Comparison of ENCODE assay signal across 8 cellular contexts in the genomic region with DNA sequence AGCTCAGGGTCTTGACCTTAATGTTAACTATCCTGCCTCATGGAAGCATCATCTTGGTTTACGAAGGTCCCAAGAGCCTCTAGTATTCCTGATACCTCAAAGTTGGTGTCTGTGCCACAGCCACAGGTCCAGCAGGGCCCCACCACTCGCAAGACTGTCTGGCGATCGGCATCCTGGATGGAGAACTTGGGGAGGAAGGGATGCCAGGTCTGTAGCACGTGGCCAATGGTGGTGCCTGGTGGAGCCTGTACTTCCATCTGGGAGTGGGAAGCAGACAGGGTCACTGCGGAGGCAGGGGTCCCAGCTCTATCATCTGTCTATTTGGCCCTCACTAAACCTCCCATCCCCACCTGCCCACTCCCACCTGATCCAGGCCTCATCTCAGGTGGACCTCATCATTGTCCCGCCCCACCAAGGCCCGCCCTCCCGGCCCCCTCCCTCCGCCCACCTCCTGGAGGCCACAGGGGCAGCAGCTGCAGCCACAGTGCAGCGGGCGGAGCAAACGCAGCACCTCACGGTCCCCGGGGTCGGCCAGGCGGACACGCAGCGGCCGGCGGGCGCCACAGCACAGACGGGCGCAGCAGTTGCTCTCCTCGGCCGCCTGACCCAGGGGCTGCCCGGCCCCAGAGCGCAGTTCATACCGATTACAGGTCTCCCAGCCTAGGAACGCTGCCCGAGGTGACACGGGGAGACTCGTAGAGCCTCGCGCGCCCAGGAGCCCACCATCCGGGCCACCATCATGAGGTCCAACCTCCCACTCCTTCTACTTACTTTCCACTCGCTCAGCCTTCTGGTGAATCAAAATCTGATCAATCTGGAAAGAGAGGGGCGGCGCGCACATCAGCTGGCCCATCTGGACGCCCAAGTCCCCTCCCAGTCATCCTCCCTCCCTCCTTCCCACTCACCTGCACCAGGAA. TPM values are rescaled to one million over a fixed set of nuclear protein-coding genes. Genes with fewer than 3 reads are reported as not detected.
A peak's percentile ranks its signal among the peaks of the same experiment; 100 is the strongest.
DNase-seq lines count a peak whose midpoint lies in the region; ATAC-seq and TF ChIP-seq lines count a peak whose summit lies in the region.

No MANE protein-coding gene starts in this region.

- intact Hi-C loops in CD4-positive, alpha-beta memory T cell (cut with micrococcal nuclease): loop anchor here (5.0 kb wide), 1 partner anchor 41 kb away; the partner anchor contains the start of gene KCTD11
- intact Hi-C loops in PC-3 (cut with micrococcal nuclease): no loop called here

- peak overlapping the region; percentile 93 to 97 (median 96) for H3K4me3 Mint-ChIP-seq in CD4-positive, alpha-beta memory T cell

- H3K9me3 ChIP-seq in CD4-positive, alpha-beta memory T cell (ENCODE audit: control insufficient read depth in 1 of 2, low read length in 2 of 2): no peaks in the 10 kb centered on the region
- H3K9me3 ChIP-seq in PC-3 (ENCODE audit: low read length) (no peaks in the 10 kb centered on the region), neuronal stem cell (replicated peaks in 1 of 2; ENCODE audit: control insufficient read depth in 2 of 2, insufficient read depth in 1 of 2, low read depth in 1 of 2, low read length in 2 of 2) (peaks cover 0 to 1% of the 10 kb centered on the region in 2 donors)

- no peaks in the 10 kb centered on the region for H3K27me3 Mint-ChIP-seq in CD4-positive, alpha-beta memory T cell

- peaks cover 12 to 47% (median 33%) of the 10 kb centered on the region in 4 donors for H3K4me1 Mint-ChIP-seq in CD4-positive, alpha-beta memory T cell

- ATAC-seq in PC-3 (no peak), HG03432 (IDR thresholded peaks at IDR 0.05; ENCODE audit: unreplicated experiment) (no peak)

- no peak overlapping the region for H3K4ac ChIP-seq in neuronal stem cell (ENCODE audit: low read length)

- no TSS peak for BruUV-seq in PC-3 (replicated peaks; lab: Mats Ljungman, UMichigan)

- no peaks in the 10 kb centered on the region for H3K79me1 ChIP-seq in neuronal stem cell (ENCODE audit: low read depth, low read length)

- peak overlapping the region; percentile 21 for H3K23ac ChIP-seq in neuronal stem cell (ENCODE audit: low read depth, low read length, poor library complexity)

- H2AFZ ChIP-seq in PC-3 (ENCODE audit: low read length) (no peak overlapping the region), neuronal stem cell (ENCODE audit: low read length) (no peak overlapping the region)

- H3K36me3 ChIP-seq in CD4-positive, alpha-beta memory T cell (ENCODE audit: insufficient read depth, low read length): peaks cover 42% of the 10 kb centered on the region
- H3K36me3 ChIP-seq in PC-3 (ENCODE audit: low read depth, low read length): no peaks in the 10 kb centered on the region; the same call in 1 of the 2 replicates
- H3K36me3 ChIP-seq in neuronal stem cell (replicated peaks in 1 of 2; ENCODE audit: control insufficient read depth in 2 of 2, insufficient read depth in 2 of 2, low read length in 2 of 2): peaks cover 13 to 38% of the 10 kb centered on the region in 2 donors

- peaks cover 48% of the 10 kb centered on the region for H3K4me1 ChIP-seq in CD4-positive, alpha-beta memory T cell (ENCODE audit: insufficient read depth, low read length)
- H3K4me1 ChIP-seq in PC-3 (ENCODE audit: insufficient read depth, low read length): peaks cover 4% of the 10 kb centered on the region; the same call in 1 of the 2 replicates
- peaks cover 3 to 7% of the 10 kb centered on the region in 2 donors for H3K4me1 ChIP-seq in neuronal stem cell (ENCODE audit: control insufficient read depth in 2 of 2, insufficient read depth in 1 of 2, low read depth in 1 of 2, low read length in 2 of 2)

- no peak overlapping the region for H4K8ac ChIP-seq in neuronal stem cell (ENCODE audit: low read depth, low read length)

- H2BK120ac ChIP-seq in neuronal stem cell (ENCODE audit: low read depth, low read length): no peak overlapping the region

- no peak overlapping the region for H3K14ac ChIP-seq in neuronal stem cell (ENCODE audit: low read length)

- peaks cover 16% of the 10 kb centered on the region for H3K79me2 ChIP-seq in PC-3 (ENCODE audit: low read length)

- peak overlapping the region; percentile 83 for H2AK5ac ChIP-seq in neuronal stem cell (ENCODE audit: low read depth, low read length)

- H3K9me2 ChIP-seq in PC-3 (replicated peaks; ENCODE audit: low read length): no peaks in the 10 kb centered on the region

- H2BK15ac ChIP-seq in neuronal stem cell (ENCODE audit: low read length): no peak overlapping the region

- H3K4me2 ChIP-seq in PC-3 (ENCODE audit: low read length) (peak overlapping the region; percentile 93), neuronal stem cell (ENCODE audit: insufficient read depth, low read length, poor library complexity, severe bottlenecking) (peak overlapping the region; percentile 99)

- TF ChIP-seq CTCF in PC-3 (conservative IDR thresholded peaks at IDR 0.05; ENCODE audit: low read depth, low read length) (no peak), epithelial cell of esophagus (IDR thresholded peaks at IDR 0.05; ENCODE audit: insufficient read depth, low read depth, low read length, missing control alignments) (no peak)

- POLR2A ChIA-PET in CD4-positive, alpha-beta memory T cell (lab: Charles Lee; ENCODE audit: partially characterized antibody): interaction anchor here (0.9 to 4.3 kb wide), 8 partner anchors 9 to 293 kb away, joined by 3 to 57 read pairs (median 8); partner anchors contain the start of genes NEURL4, POLR2A, TMEM102 and TMEM256
- POLR2A ChIA-PET in PC-3 (lab: Charles Lee; ENCODE audit: unreplicated experiment): no interaction called here

- no CpG with 5 or more reads among the region's 42 CpGs for WGBS in neuronal stem cell (ENCODE audit: extremely low coverage in 2 of 2, insufficient read length in 2 of 2, insufficient replicate concordance in 1 of 2), 2 donors

- H4K20me1 ChIP-seq in PC-3 (ENCODE audit: low read length): no peaks in the 10 kb centered on the region

- CTCF ChIA-PET in CD4-positive, alpha-beta memory T cell (lab: Charles Lee; ENCODE audit: partially characterized antibody): interaction anchor here (0.6 to 3.4 kb wide), 4 partner anchors 35 to 44 kb away, joined by 3 to 8 read pairs (median 4); no protein-coding TSS in a partner anchor
- CTCF ChIA-PET in PC-3 (lab: Charles Lee): no interaction called here

- H3F3A ChIP-seq in PC-3 (ENCODE audit: low read length, unreplicated experiment): no peaks in the 10 kb centered on the region

- H3K18ac ChIP-seq in neuronal stem cell (ENCODE audit: low read length): peak overlapping the region; percentile 94

- H3K36me3 Mint-ChIP-seq in CD4-positive, alpha-beta memory T cell: peaks cover 34 to 45% of the 10 kb centered on the region in 2 donors

- no peak overlapping the region for H2BK5ac ChIP-seq in neuronal stem cell (ENCODE audit: low read length)

- no peak overlapping the region for H2BK12ac ChIP-seq in neuronal stem cell (ENCODE audit: low read length)

- H3K27ac ChIP-seq in CD4-positive, alpha-beta memory T cell (ENCODE audit: low read depth, low read length): peak overlapping the region; percentile 91
- H3K27ac ChIP-seq in PC-3 (ENCODE audit: low read length) (no peak overlapping the region), neuronal stem cell (replicated peaks; ENCODE audit: low read length) (no peak overlapping the region)

- H3K9ac ChIP-seq in PC-3 (ENCODE audit: low read length): peak overlapping the region; percentile 76
- H3K9ac ChIP-seq in neuronal stem cell (ENCODE audit: low read depth, low read length, poor library complexity): no peak overlapping the region

- H3K4me3 ChIP-seq in CD4-positive, alpha-beta memory T cell (ENCODE audit: low read length in 2 of 2): peak overlapping the region; percentile 78 to 94
- peak overlapping the region; percentile 91 for H3K4me3 ChIP-seq in PC-3 (ENCODE audit: low read length)
- H3K4me3 ChIP-seq in epithelial cell of esophagus (ENCODE audit: low read length): peak overlapping the region; percentile 83
- peak overlapping the region; percentile 56 to 88 for H3K4me3 ChIP-seq in neuronal stem cell (ENCODE audit: low read length in 2 of 2)

- H3K27ac Mint-ChIP-seq in CD4-positive, alpha-beta memory T cell: peak overlapping the region in 5 of 7 donors; percentile 50 to 98 (median 88)

- H3K9me3 Mint-ChIP-seq in CD4-positive, alpha-beta memory T cell: peaks cover 0 to 3% (median 0%) of the 10 kb centered on the region in 8 donors

- H3K27me3 ChIP-seq in CD4-positive, alpha-beta memory T cell (ENCODE audit: insufficient read depth, low read length): no peaks in the 10 kb centered on the region
- H3K27me3 ChIP-seq in PC-3 (ENCODE audit: low read length) (no peaks in the 10 kb centered on the region), neuronal stem cell (ENCODE audit: control insufficient read depth in 3 of 3, insufficient read depth in 3 of 3, low read depth in 1 of 3, low read length in 3 of 3) (no peaks in the 10 kb centered on the region)

- no peak for DNase-seq in CD4-positive, alpha-beta memory T cell
- DNase-seq in PC-3: no peak
- DNase-seq in epithelial cell of esophagus (ENCODE audit: low read depth): no peak
- DNase-seq in neuronal stem cell (ENCODE audit: low spot score): no peak
- DNase-seq in DMS153 (lab: John Stamatoyannopoulos, UW): no peak
- DNase-seq in NCI-H526 treated with DMSO at 0.1 percent for 48 hours (lab: John Stamatoyannopoulos, UW): no peak
- no peak for DNase-seq in OCI-M1 (lab: John Stamatoyannopoulos, UW)

- no peak overlapping the region for H4K91ac ChIP-seq in neuronal stem cell (ENCODE audit: low read depth, low read length, poor library complexity)

RNA-seq across cellular contexts. Expression of gene PLSCR3, which starts 1.4 kb away (rescaled TPM):
- total RNA-seq in CD4-positive, alpha-beta memory T cell: 10 to 100 TPM; 90.3 to 91.9 TPM
- 100 to 1,000 TPM; 174 to 242 TPM for polyA plus RNA-seq in CD4-positive, alpha-beta memory T cell
- 53.8 and 62.7 TPM in 2 replicates for total RNA-seq in PC-3 (2014; rRNA removed)
- polyA plus RNA-seq in neuronal stem cell (2013, experiment 1 of 2): 31.8 TPM
- polyA plus RNA-seq in neuronal stem cell (2013, experiment 2 of 2): 30.0 TPM

RNA-seq across cellular contexts. Expression of gene TMEM256, which starts 10.9 kb away (rescaled TPM):
- 10 to 100 TPM; 35.4 to 38.3 TPM for total RNA-seq in CD4-positive, alpha-beta memory T cell
- polyA plus RNA-seq in CD4-positive, alpha-beta memory T cell: 10 to 100 TPM; 49.9 to 51.1 TPM
- total RNA-seq in PC-3 (2014; rRNA removed): 56.6 and 82.4 TPM in 2 replicates
- 255 TPM for polyA plus RNA-seq in neuronal stem cell (2013, experiment 1 of 2)
- 258 TPM for polyA plus RNA-seq in neuronal stem cell (2013, experiment 2 of 2)

RNA-seq across cellular contexts. Expression of gene TNK1, which starts 12.1 kb away (rescaled TPM):
- 10 to 100 TPM; 13.8 to 15.9 TPM for total RNA-seq in CD4-positive, alpha-beta memory T cell
- polyA plus RNA-seq in CD4-positive, alpha-beta memory T cell: 1 to 10 TPM; 1.7 to 2.1 TPM
- total RNA-seq in PC-3 (2014; rRNA removed): 10.8 and 13.5 TPM in 2 replicates
- 0.91 TPM for polyA plus RNA-seq in neuronal stem cell (2013, experiment 1 of 2)
- polyA plus RNA-seq in neuronal stem cell (2013, experiment 2 of 2): 0.89 TPM

RNA-seq across cellular contexts. Expression of gene NLGN2, which starts 14.7 kb away (rescaled TPM):
- total RNA-seq in CD4-positive, alpha-beta memory T cell: 1 to 10 TPM; 8.8 to 9.8 TPM
- under 1 TPM in 1 of 2 donors, not detected in 1; 0.08 TPM for polyA plus RNA-seq in CD4-positive, alpha-beta memory T cell
- total RNA-seq in PC-3 (2014; rRNA removed): 7.4 and 12.7 TPM in 2 replicates
- 60.8 TPM for polyA plus RNA-seq in neuronal stem cell (2013, experiment 1 of 2)
- 59.8 TPM for polyA plus RNA-seq in neuronal stem cell (2013, experiment 2 of 2)

RNA-seq across cellular contexts. Expression of gene SPEM1, which starts 27.2 kb away (rescaled TPM):
- total RNA-seq in CD4-positive, alpha-beta memory T cell: not detected
- not detected for polyA plus RNA-seq in CD4-positive, alpha-beta memory T cell
- not detected in 2 replicates for total RNA-seq in PC-3 (2014; rRNA removed)
- not detected for polyA plus RNA-seq in neuronal stem cell (2013, experiment 1 of 2)
- not detected for polyA plus RNA-seq in neuronal stem cell (2013, experiment 2 of 2)
